Comparison of ENCODE assay signal across 9 cellular contexts in genomic region chr1:15525043-15525958, GRCh38. TPM values are rescaled to one million over a fixed set of nuclear protein-coding genes. Genes with fewer than 3 reads are reported as not detected.
DNase-seq lines count a peak whose midpoint lies in the region; ATAC-seq and TF ChIP-seq lines count a peak whose summit lies in the region.
"Had no signal": no experiment of that assay in that cellular context is flagged by ENCODE, and none has a peak within 500 bp of the region (broad histone marks: within the 10 kb centered on the region; RNA-seq: fewer than 3 reads in every experiment).

No MANE protein-coding gene starts in this region.

- H3K79me2 ChIP-seq in PC-9 (ENCODE audit: low read depth) = peaks cover 15% of the 10 kb centered on the region; the same call in 1 of the 2 replicates
- H3K79me2 ChIP-seq in mammary epithelial cell (ENCODE audit: insufficient read depth, low read length) = peaks cover 21% of the 10 kb centered on the region

- POLR2A ChIA-PET in PC-9 (lab: Charles Lee; ENCODE audit: unreplicated experiment) = interaction anchor here (0.5 to 0.6 kb wide), 2 partner anchors 91 to 513 kb away, joined by 3 to 35 read pairs; no protein-coding TSS in a partner anchor

- H3K4me2 ChIP-seq in PC-9 (peak overlapping the region; percentile 93), mammary epithelial cell (ENCODE audit: insufficient read depth, low read depth, low read length) (peak overlapping the region; percentile 81)

- H3K4me1 ChIP-seq in PC-9 (replicated peaks; ENCODE audit: insufficient read depth) (peaks cover 17% of the 10 kb centered on the region), mammary epithelial cell (ENCODE audit: insufficient read depth, low read length) (peaks cover 14% of the 10 kb centered on the region)

- DNase-seq in stimulated activated CD4-positive, alpha-beta T cell treated with anti-CD3 and anti-CD28 coated beads, Interleukin-2, amount 100 ng/mL, for 4 hours (ENCODE audit: low read depth) = peak; percentile 2
- DNase-seq in stimulated activated CD4-positive, alpha-beta T cell treated with anti-CD3 and anti-CD28 coated beads, Interleukin-4, amount 100 ng/mL, for 4 hours = no peak
- peak in 1 of 2 experiments; percentile 98 for DNase-seq in PC-9
- no peak for DNase-seq in mammary epithelial cell
- no peak for DNase-seq in kidney epithelial cell (ENCODE audit: low read depth)
- DNase-seq in stimulated activated CD8-positive, alpha-beta memory T cell treated with anti-CD3 and anti-CD28 coated beads, Interleukin-4, amount 100 ng/mL, for 24 hours (ENCODE audit: low read depth) = peak; percentile 99
- no peak for DNase-seq in ecto neural progenitor cell (ENCODE audit: low spot score)

- dilution Hi-C loops in mammary epithelial cell (cut with HindIII; ENCODE audit: low sequenced_read_pairs) = no loop called here

- peak overlapping the region; percentile 81 for H2AFZ ChIP-seq in PC-9
- H2AFZ ChIP-seq in mammary epithelial cell (ENCODE audit: low read depth, low read length) = peak overlapping the region; percentile 89

- peak; percentile 5 for ATAC-seq in HG02973 (IDR thresholded peaks at IDR 0.05; ENCODE audit: unreplicated experiment)

- H3F3A ChIP-seq in PC-9 (ENCODE audit: insufficient read depth, low read depth) = peaks cover 25% of the 10 kb centered on the region

- TF ChIP-seq CTCF in PC-9 (conservative IDR thresholded peaks at IDR 0.05) (no peak), mammary epithelial cell (conservative IDR thresholded peaks at IDR 0.05 in 1 of 2, IDR thresholded peaks at IDR 0.05 in 1 of 2; ENCODE audit: extremely low read depth in 1 of 2, insufficient read depth in 1 of 2, low read depth in 1 of 2, low read length in 2 of 2) (no peak), kidney epithelial cell (IDR thresholded peaks at IDR 0.05; ENCODE audit: insufficient read depth, low read length, poor library complexity, severe bottlenecking) (no peak)

- no peaks in the 10 kb centered on the region for H3K27me3 ChIP-seq in PC-9 (ENCODE audit: insufficient read depth, low read depth)
- H3K27me3 ChIP-seq in mammary epithelial cell (ENCODE audit: insufficient read depth, low read length) = no peaks in the 10 kb centered on the region
- no peaks in the 10 kb centered on the region for H3K27me3 ChIP-seq in kidney epithelial cell (ENCODE audit: control insufficient read depth, insufficient read depth, low read length)

- H3K9me2 ChIP-seq in PC-9 (ENCODE audit: insufficient read depth) = no peaks in the 10 kb centered on the region

- peak overlapping the region; percentile 92 for H3K9ac ChIP-seq in mammary epithelial cell (ENCODE audit: insufficient read depth, low read length)

- H3K4me3 ChIP-seq in PC-9 = peak overlapping the region; percentile 62
- peak overlapping the region; percentile 42 to 73 (median 50) for H3K4me3 ChIP-seq in mammary epithelial cell (replicated peaks in 1 of 3; ENCODE audit: insufficient read depth in 1 of 3, low read depth in 2 of 3, low read length in 3 of 3)
- peak overlapping the region; percentile 86 for H3K4me3 ChIP-seq in kidney epithelial cell (ENCODE audit: low read depth, low read length)

- BruUV-seq in PC-9 (replicated peaks; lab: Mats Ljungman, UMichigan) (no TSS peak), mammary epithelial cell (replicated peaks; lab: Mats Ljungman, UMichigan) (no TSS peak)

- in situ Hi-C loops in mammary epithelial cell (cut with MboI; ENCODE audit: low sequenced_read_pairs in 2 of 2) = no loop called here

- H3K36me3 ChIP-seq in PC-9 (ENCODE audit: low read depth) = no peaks in the 10 kb centered on the region
- no peaks in the 10 kb centered on the region for H3K36me3 ChIP-seq in mammary epithelial cell (ENCODE audit: insufficient read depth, low read length)
- no peaks in the 10 kb centered on the region for H3K36me3 ChIP-seq in kidney epithelial cell (ENCODE audit: control insufficient read depth, insufficient read depth, low read length)

- H3K27ac ChIP-seq in PC-9 (peak overlapping the region; percentile 54), mammary epithelial cell (ENCODE audit: insufficient read depth, low read depth, low read length) (peak overlapping the region; percentile 95)

- H3K9me3 ChIP-seq in PC-9 (ENCODE audit: insufficient read depth, low read depth) = no peaks in the 10 kb centered on the region
- H3K9me3 ChIP-seq in mammary epithelial cell (replicated peaks; ENCODE audit: insufficient read depth, low read length) = no peaks in the 10 kb centered on the region

- intact Hi-C loops in PC-9 (cut with micrococcal nuclease; ENCODE audit: unreplicated experiment) = loop anchor here (5.0 to 10.0 kb wide), 5 partner anchors 170 to 620 kb away; partner anchors contain the start of gene TMEM51
- intact Hi-C loops in mammary epithelial cell (cut with micrococcal nuclease) = loop anchor here (2.0 to 10.0 kb wide), 4 partner anchors 156 to 370 kb away; partner anchors contain the start of genes TMEM51 and TMEM82

- no peaks in the 10 kb centered on the region for H4K20me1 ChIP-seq in PC-9 (ENCODE audit: insufficient read depth)
- no peaks in the 10 kb centered on the region for H4K20me1 ChIP-seq in mammary epithelial cell (ENCODE audit: insufficient read depth, low read length)

- CTCF ChIA-PET in PC-9 (lab: Charles Lee) = no interaction called here
- CTCF ChIA-PET in mammary epithelial cell (lab: Charles Lee; ENCODE audit: low non-redundant PET) = no interaction called here

- 14% methylated on average over 14 of the region's 41 CpGs for WGBS in mammary epithelial cell (ENCODE audit: low coverage, missing lambda C conversion rate)

RNA-seq across cellular contexts. Expression of gene CASP9, which starts 1.3 kb away (rescaled TPM):
- total RNA-seq in PC-9 (2021) (12.4 and 16.6 TPM in 2 replicates), mammary epithelial cell (1 to 10 TPM; 4.8 to 5.0 TPM), kidney epithelial cell (14.0 and 22.7 TPM in 2 replicates)
- polyA plus RNA-seq in mammary epithelial cell = 5.2 TPM
- polyA minus RNA-seq in mammary epithelial cell = 17.1 TPM

RNA-seq across cellular contexts. Expression of gene DNAJC16, which starts 1.3 kb away (rescaled TPM):
- total RNA-seq in PC-9 (2021) (12.0 and 18.8 TPM in 2 replicates), mammary epithelial cell (10 to 100 TPM; 16.0 to 23.8 TPM), kidney epithelial cell (21.7 and 31.7 TPM in 2 replicates)
- polyA plus RNA-seq in mammary epithelial cell = 12.1 TPM
- polyA minus RNA-seq in mammary epithelial cell = 17.4 TPM

RNA-seq across cellular contexts. Expression of gene CELA2B, which starts 49.4 kb away (rescaled TPM):
- not detected in 2 replicates for total RNA-seq in PC-9 (2021)
- not detected for total RNA-seq in mammary epithelial cell
- polyA plus RNA-seq in mammary epithelial cell = not detected
- polyA minus RNA-seq in mammary epithelial cell = not detected
- total RNA-seq in kidney epithelial cell = not detected in 2 replicates
- total RNA-seq: LHCN-M2 had no signal

RNA-seq across cellular contexts. Expression of gene AGMAT, which starts 59.5 kb away (rescaled TPM):
- total RNA-seq in PC-9 (2021) = 2.7 and 2.9 TPM in 2 replicates
- under 1 TPM; 0.28 to 0.83 TPM for total RNA-seq in mammary epithelial cell
- polyA plus RNA-seq in mammary epithelial cell = 0.50 TPM
- not detected for polyA minus RNA-seq in mammary epithelial cell
- total RNA-seq in kidney epithelial cell = 0.75 and 0.96 TPM in 2 replicates

Comparison
In these comparisons a context has a peak if more than half of its experiments do, and no peak if none do; other contexts are left out.
1. DNase-seq: peak in stimulated activated CD4-positive, alpha-beta T cell treated with anti-CD3 and anti-CD28 coated beads, Interleukin-2, amount 100 ng/mL, for 4 hours (single experiment) and stimulated activated CD8-positive, alpha-beta memory T cell treated with anti-CD3 and anti-CD28 coated beads, Interleukin-4, amount 100 ng/mL, for 24 hours (single experiment); none in stimulated activated CD4-positive, alpha-beta T cell treated with anti-CD3 and anti-CD28 coated beads, Interleukin-4, amount 100 ng/mL, for 4 hours (0 of 2), mammary epithelial cell (single experiment), kidney epithelial cell (single experiment) and ecto neural progenitor cell (single experiment).
2. Peak in every context shown above with its lines, with median percentiles within 50 percentile points of each other: H3K4me3 ChIP-seq.